Comparison of ENCODE assay signal across 8 cellular contexts in genomic region chr12:49091836-49092085, GRCh38. TPM values are rescaled to one million over a fixed set of nuclear protein-coding genes. Genes with fewer than 3 reads are reported as not detected.
DNase-seq lines count a peak whose midpoint lies in the region; ATAC-seq and TF ChIP-seq lines count a peak whose summit lies in the region.

No MANE protein-coding gene starts in this region.

- no peak overlapping the region for H2AFZ ChIP-seq in OCI-LY3 (ENCODE audit: low read depth, low read length)

- H3K4me1 ChIP-seq in DOHH2 (ENCODE audit: control insufficient read depth, low read length), result peaks cover 36% of the 10 kb centered on the region
- H3K4me1 ChIP-seq in OCI-LY3 (ENCODE audit: low read length), result peaks cover 27% of the 10 kb centered on the region
- H3K4me1 ChIP-seq in gastrocnemius medialis, result peaks cover 25 to 31% of the 10 kb centered on the region in 2 donors
- peaks cover 27 to 74% of the 10 kb centered on the region in 2 donors for H3K4me1 ChIP-seq in left lung

- H3F3A ChIP-seq in DOHH2 (ENCODE audit: control insufficient read depth, insufficient read depth), result no peaks in the 10 kb centered on the region

- H3K9me2 ChIP-seq in DOHH2 (replicated peaks; ENCODE audit: control insufficient read depth, low read length), result no peaks in the 10 kb centered on the region

- TF ChIP-seq CTCF in DOHH2 (IDR thresholded peaks at IDR 0.05; ENCODE audit: low read depth, low read length, poor library complexity, severe bottlenecking) (no peak), OCI-LY3 (IDR thresholded peaks at IDR 0.05; ENCODE audit: low read depth, low read length) (no peak), fibroblast of pulmonary artery (IDR thresholded peaks at IDR 0.05; ENCODE audit: low read length, missing control alignments) (no peak), gastrocnemius medialis (IDR thresholded peaks at IDR 0.05 in 4 of 5, conservative IDR thresholded peaks at IDR 0.05 in 1 of 5) (no peak), left lung (IDR thresholded peaks at IDR 0.05) (no peak)

- H3K4me2 ChIP-seq in DOHH2 (ENCODE audit: low read length) (peak overlapping the region; percentile 32), OCI-LY3 (ENCODE audit: low read length) (peak overlapping the region; percentile 77)

- no peak overlapping the region for H3K9ac ChIP-seq in OCI-LY3 (ENCODE audit: low read length)

- in situ Hi-C loops in gastrocnemius medialis (cut with MboI; ENCODE audit: low sequenced_read_pairs in 4 of 4), result loop anchor here in 1 of 4 donors (25.0 kb wide), 1 partner anchor 146 kb away; no protein-coding TSS in a partner anchor

- no peak overlapping the region for H3K4me3 ChIP-seq in DOHH2 (ENCODE audit: low read length)
- peak overlapping the region; percentile 59 for H3K4me3 ChIP-seq in OCI-LY3 (ENCODE audit: low read length)
- peak overlapping the region; percentile 39 for H3K4me3 ChIP-seq in fibroblast of pulmonary artery (replicated peaks; ENCODE audit: low read depth, low read length)
- peak overlapping the region in 3 of 4 donors; percentile 10 to 29 (median 28) for H3K4me3 ChIP-seq in gastrocnemius medialis
- H3K4me3 ChIP-seq in left lung, result peak overlapping the region in 1 of 2 donors; percentile 23

- TF ChIP-seq POLR2A in gastrocnemius medialis (IDR thresholded peaks at IDR 0.05), result no peak

- ATAC-seq in gastrocnemius medialis (no peak), left lung (no peak), HG02588 (IDR thresholded peaks at IDR 0.05; ENCODE audit: unreplicated experiment) (no peak)

- peaks cover 77% of the 10 kb centered on the region for H3K27me3 ChIP-seq in DOHH2 (ENCODE audit: control insufficient read depth, low read length)
- H3K27me3 ChIP-seq in OCI-LY3 (ENCODE audit: low read depth, low read length), result peaks cover 54% of the 10 kb centered on the region
- H3K27me3 ChIP-seq in gastrocnemius medialis, result peaks cover 57 to 63% (median 60%) of the 10 kb centered on the region in 3 donors
- peaks cover 55 to 74% of the 10 kb centered on the region in 2 donors for H3K27me3 ChIP-seq in left lung

- H3K79me2 ChIP-seq in DOHH2 (ENCODE audit: control insufficient read depth, low read length), result no peaks in the 10 kb centered on the region
- H3K79me2 ChIP-seq in OCI-LY3 (ENCODE audit: low read length), result no peaks in the 10 kb centered on the region

- H3K27ac ChIP-seq in DOHH2 (ENCODE audit: low read depth, low read length) (no peak overlapping the region), OCI-LY3 (ENCODE audit: low read length) (no peak overlapping the region), gastrocnemius medialis (no peak overlapping the region), left lung (no peak overlapping the region)

- H3K9me3 ChIP-seq in DOHH2 (ENCODE audit: control insufficient read depth, insufficient read depth, low read length) (no peaks in the 10 kb centered on the region), OCI-LY3 (ENCODE audit: insufficient read depth, low read length) (no peaks in the 10 kb centered on the region), gastrocnemius medialis (no peaks in the 10 kb centered on the region), left lung (no peaks in the 10 kb centered on the region)

- intact Hi-C loops in gastrocnemius medialis (cut with DNase I; ENCODE audit: low total_unique reads), result no loop called here
- intact Hi-C loops in left lung (cut with DNase I), result no loop called here

- DNase-seq in fibroblast of pulmonary artery (ENCODE audit: low read depth) (no peak), gastrocnemius medialis (no peak), EL (no peak), mesenteric fat pad (ENCODE audit: low spot score) (no peak), left lung (no peak)

- no peaks in the 10 kb centered on the region for H3K36me3 ChIP-seq in DOHH2 (ENCODE audit: control insufficient read depth, low read length)
- no peaks in the 10 kb centered on the region for H3K36me3 ChIP-seq in OCI-LY3 (replicated peaks; ENCODE audit: low read depth, low read length)
- H3K36me3 ChIP-seq in gastrocnemius medialis, result peaks cover 0 to 2% of the 10 kb centered on the region in 2 donors
- peaks cover 0 to 10% of the 10 kb centered on the region in 2 donors for H3K36me3 ChIP-seq in left lung

- H4K20me1 ChIP-seq in DOHH2 (ENCODE audit: control insufficient read depth, insufficient read depth, low read depth, low read length) (0 out of 2 replicates have a peak, but pooled peaks cover 2% of the 10 kb centered on the region), OCI-LY3 (ENCODE audit: insufficient read depth, low read length) (no peaks in the 10 kb centered on the region)

RNA-seq across cellular contexts. Expression of gene DHH, which starts 2.8 kb away (rescaled TPM):
- under 1 TPM in 3 of 4 donors, not detected in 1; 0.09 to 0.36 (median 0.15) TPM for total RNA-seq in gastrocnemius medialis
- total RNA-seq in mesenteric fat pad, result 1.5 TPM
- 1 to 10 TPM; 2.0 to 2.9 TPM for total RNA-seq in left lung

RNA-seq across cellular contexts. Expression of gene LMBR1L, which starts 18.9 kb away (rescaled TPM):
- 10 to 100 TPM; 11.1 to 27.2 (median 15.9) TPM for total RNA-seq in gastrocnemius medialis
- total RNA-seq in mesenteric fat pad, result 46.1 TPM
- 10 to 100 TPM; 39.9 to 42.8 TPM for total RNA-seq in left lung

RNA-seq across cellular contexts. Expression of gene RHEBL1, which starts 22.0 kb away (rescaled TPM):
- total RNA-seq in gastrocnemius medialis (under 1 TPM in 2 of 4 donors, not detected in 2; 0.46 to 0.71 TPM), mesenteric fat pad (0.42 TPM), left lung (1 to 10 TPM in 1 of 2 donors, under 1 TPM in 1; 0.71 to 1.1 TPM)

RNA-seq across cellular contexts. Expression of gene KMT2D, which starts 31.2 kb away (rescaled TPM):
- total RNA-seq in gastrocnemius medialis, result 10 to 100 TPM; 36.0 to 99.0 (median 71.3) TPM
- total RNA-seq in mesenteric fat pad, result 79.7 TPM
- 100 to 1,000 TPM in 1 of 2 donors, 10 to 100 TPM in 1; 81.2 to 110 TPM for total RNA-seq in left lung

RNA-seq across cellular contexts. Expression of gene TUBA1B, which starts 39.4 kb away (rescaled TPM):
- total RNA-seq in gastrocnemius medialis (1,000 to 10,000 TPM in 1 of 4 donors, 100 to 1,000 TPM in 3; 124 to 1,632 (median 402) TPM), mesenteric fat pad (737 TPM), left lung (1,000 to 10,000 TPM in 1 of 2 donors, 100 to 1,000 TPM in 1; 603 to 1,153 TPM)
